ENCODE assay signal across 18 cellular contexts in the genomic region with DNA sequence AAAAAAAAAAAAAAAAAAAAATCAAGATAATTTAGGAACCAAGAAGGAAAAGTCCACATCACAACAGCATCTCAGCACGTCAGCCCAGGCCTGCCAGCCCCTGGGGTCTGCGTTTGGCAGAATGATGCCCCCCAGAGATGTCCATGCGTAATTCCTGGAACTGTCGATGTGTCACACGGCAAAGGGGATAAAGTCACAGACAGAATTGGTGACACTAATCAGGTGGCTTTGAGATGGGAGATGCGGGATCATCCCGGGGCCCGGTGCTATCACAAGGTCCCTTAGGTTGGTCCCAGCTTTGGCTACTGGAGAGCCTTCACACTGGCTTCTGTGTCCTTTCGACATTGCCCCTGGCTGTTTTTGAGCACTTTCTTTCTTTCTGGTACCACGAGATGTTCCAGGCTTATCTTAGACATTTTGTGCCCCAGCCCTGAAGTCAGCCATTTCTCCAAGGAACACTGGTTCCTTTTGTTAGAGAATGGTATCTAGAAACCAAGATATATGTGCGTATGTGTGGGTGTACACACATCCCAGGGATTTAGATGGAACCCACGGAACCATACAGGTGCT.
"Had no signal": no experiment of that assay in that cellular context is flagged by ENCODE, and none has a peak within 500 bp of the region (broad histone marks: within the 10 kb centered on the region; RNA-seq: fewer than 3 reads in every experiment).

No MANE protein-coding gene starts in this region.

- H2AFZ ChIP-seq: neural progenitor cell, parathyroid adenoma had no signal

- H3K27ac ChIP-seq: cardiac muscle cell, neural progenitor cell, parathyroid adenoma had no signal

- H3K4me1 ChIP-seq: parathyroid adenoma had no signal

- DNase-seq: activated CD4-positive, alpha-beta T cell treated with anti-CD3 and anti-CD28 coated beads, Interleukin-2, amount 10 ng/mL, durations not matched to agents 7 days and 5 days; activated CD8-positive, alpha-beta memory T cell treated with anti-CD3 and anti-CD28 coated beads, Interleukin-2, amount 50 U/mL, for 4 hours; activated T-cell treated with anti-CD3 and anti-CD28 coated beads, Interleukin-2, amount 50 U/mL, for 4 hours; gastrocnemius medialis; kidney glomerular epithelial cell; left ventricle myocardium superior; naive B cell; stimulated activated CD4-positive, alpha-beta T cell treated with anti-CD3 and anti-CD28 coated beads, Interleukin-2, amount 100 ng/mL, for 24 hours; stimulated activated naive CD4-positive, alpha-beta T cell treated with Interleukin-2 at 50 U/mL for 16 hours; substantia nigra; T-helper 1 cell; T1000 had no signal

- H3K4me3 ChIP-seq: cardiac muscle cell, dorsolateral prefrontal cortex, gastrocnemius medialis, heart left ventricle, mucosa of descending colon, neural progenitor cell had no signal

- ATAC-seq: activated T-cell treated with anti-CD3 and anti-CD28 coated beads, Interleukin-2, amount 50 U/mL, for 4 hours; gastrocnemius medialis; heart left ventricle; left ventricle myocardium superior; mucosa of descending colon had no signal

- H3K27me3 ChIP-seq: cardiac muscle cell, dorsolateral prefrontal cortex, gastrocnemius medialis, heart left ventricle, neural progenitor cell had no signal

- H3K9me3 ChIP-seq: gastrocnemius medialis, heart left ventricle, mucosa of descending colon had no signal

- H3K4me2 ChIP-seq: neural progenitor cell had no signal

- H3K9ac ChIP-seq: neural progenitor cell, parathyroid adenoma had no signal

- H3K79me2 ChIP-seq: parathyroid adenoma had no signal

- H3K36me3 ChIP-seq: cardiac muscle cell, gastrocnemius medialis, heart left ventricle, neural progenitor cell had no signal
